Comparison of ENCODE assay signal across 17 cellular contexts in the genomic region with DNA sequence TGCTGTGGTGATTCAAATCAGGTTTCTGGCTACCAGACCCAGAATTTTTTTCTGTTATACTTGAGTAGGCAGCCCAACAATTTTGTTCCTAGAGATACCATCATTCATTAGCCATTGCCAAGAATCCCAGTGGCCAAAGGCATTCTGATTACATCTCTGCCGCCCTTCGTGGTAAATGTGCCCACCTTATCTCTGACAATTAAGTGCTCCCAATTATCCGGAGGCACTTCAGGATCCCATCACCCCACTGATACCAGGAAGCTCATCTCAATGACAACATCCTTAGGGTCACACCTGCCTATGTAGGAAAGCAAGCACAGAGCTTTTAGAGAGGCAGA. TPM values are rescaled to one million over a fixed set of nuclear protein-coding genes. Genes with fewer than 3 reads are reported as not detected.
DNase-seq lines count a peak whose midpoint lies in the region; ATAC-seq lines count a peak whose summit lies in the region.
"Had no signal": no experiment of that assay in that cellular context is flagged by ENCODE, and none has a peak within 500 bp of the region (broad histone marks: within the 10 kb centered on the region; RNA-seq: fewer than 3 reads in every experiment).

No MANE protein-coding gene starts in this region.

- peak overlapping the region; percentile 24 for H3K27ac Mint-ChIP-seq in activated CD8-positive, alpha-beta memory T cell treated with anti-CD3 and anti-CD28 coated beads, Interleukin-2, amount 10 ng/mL, durations not matched to agents 7 days and 5 days
- peak overlapping the region; percentile 36 for H3K27ac Mint-ChIP-seq in activated CD4-positive, alpha-beta memory T cell treated with anti-CD3 and anti-CD28 coated beads, Interleukin-2, amount 10 ng/mL, durations not matched to agents 7 days and 5 days

- peaks cover 20% of the 10 kb centered on the region for H3K4me1 Mint-ChIP-seq in activated CD8-positive, alpha-beta memory T cell treated with anti-CD3 and anti-CD28 coated beads, Interleukin-2, amount 10 ng/mL, durations not matched to agents 7 days and 5 days
- peaks cover 20% of the 10 kb centered on the region for H3K4me1 Mint-ChIP-seq in activated CD4-positive, alpha-beta memory T cell treated with anti-CD3 and anti-CD28 coated beads, Interleukin-2, amount 10 ng/mL, durations not matched to agents 7 days and 5 days

- CTCF ChIA-PET in activated CD8-positive, alpha-beta memory T cell treated with anti-CD3 and anti-CD28 coated beads, Interleukin-2, amount 10 ng/mL, durations not matched to agents 7 days and 5 days (lab: Charles Lee): interaction anchor here (0.8 to 3.0 kb wide), 5 partner anchors 16 to 174 kb away, joined by 3 to 41 read pairs (median 5); no protein-coding TSS in a partner anchor
- CTCF ChIA-PET in activated CD4-positive, alpha-beta memory T cell treated with anti-CD3 and anti-CD28 coated beads, Interleukin-2, amount 10 ng/mL, durations not matched to agents 7 days and 5 days (lab: Charles Lee): interaction anchor here (0.5 to 2.7 kb wide), 7 partner anchors 8 to 173 kb away, joined by 3 to 34 read pairs (median 18); no protein-coding TSS in a partner anchor

- H3K36me3 Mint-ChIP-seq in activated CD8-positive, alpha-beta memory T cell treated with anti-CD3 and anti-CD28 coated beads, Interleukin-2, amount 10 ng/mL, durations not matched to agents 7 days and 5 days: peaks cover 4% of the 10 kb centered on the region
- peaks cover 6% of the 10 kb centered on the region for H3K36me3 Mint-ChIP-seq in activated CD4-positive, alpha-beta memory T cell treated with anti-CD3 and anti-CD28 coated beads, Interleukin-2, amount 10 ng/mL, durations not matched to agents 7 days and 5 days (ENCODE audit: low read depth)

- DNase-seq in activated CD8-positive, alpha-beta memory T cell treated with anti-CD3 and anti-CD28 coated beads, Interleukin-2, amount 10 ng/mL, durations not matched to agents 7 days and 5 days: no peak
- DNase-seq in activated CD8-positive, alpha-beta memory T cell treated with anti-CD3 and anti-CD28 coated beads, Interleukin-2, amount 50 U/mL, for 4 hours: no peak
- DNase-seq in EH (ENCODE audit: low read depth) (peak; percentile 43), fibroblast of peridontal ligament (ENCODE audit: extremely low read depth) (peak; percentile 7), DMS 273 treated with DMSO at 0.1 percent for 48 hours (lab: John Stamatoyannopoulos, UW) (no peak), NCI-H146 treated with DMSO at 0.1 percent for 48 hours (lab: John Stamatoyannopoulos, UW; ENCODE audit: unreplicated experiment) (no peak)
- DNase-seq in activated CD4-positive, alpha-beta memory T cell treated with anti-CD3 and anti-CD28 coated beads, Interleukin-2, amount 10 ng/mL, durations not matched to agents 7 days and 5 days: no peak
- DNase-seq in activated CD4-positive, alpha-beta T cell treated with anti-CD3 and anti-CD28 coated beads, Interleukin-2, amount 50 U/mL, for 4 hours: no peak
- DNase-seq: activated CD4-positive, alpha-beta T cell treated with anti-CD3 and anti-CD28 coated beads for 1 hour; DMS153; H7; NCI-H1436; NCI-H82; spleen; T1000 had no signal

- no peak for ATAC-seq in activated CD8-positive, alpha-beta memory T cell treated with anti-CD3 and anti-CD28 coated beads, Interleukin-2, amount 10 ng/mL, durations not matched to agents 7 days and 5 days

- H3K27me3 Mint-ChIP-seq in activated CD8-positive, alpha-beta memory T cell treated with anti-CD3 and anti-CD28 coated beads, Interleukin-2, amount 10 ng/mL, durations not matched to agents 7 days and 5 days: no peaks in the 10 kb centered on the region
- H3K27me3 Mint-ChIP-seq in activated CD4-positive, alpha-beta memory T cell treated with anti-CD3 and anti-CD28 coated beads, Interleukin-2, amount 10 ng/mL, durations not matched to agents 7 days and 5 days: no peaks in the 10 kb centered on the region
- H3K27me3 Mint-ChIP-seq: CD4-positive, CD25-positive, alpha-beta regulatory T cell; central memory CD8-positive, alpha-beta T cell had no signal

- POLR2A ChIA-PET in activated CD4-positive, alpha-beta memory T cell treated with anti-CD3 and anti-CD28 coated beads, Interleukin-2, amount 10 ng/mL, durations not matched to agents 7 days and 5 days (lab: Charles Lee): no interaction called here

- no peaks in the 10 kb centered on the region for H3K9me3 Mint-ChIP-seq in activated CD8-positive, alpha-beta memory T cell treated with anti-CD3 and anti-CD28 coated beads, Interleukin-2, amount 10 ng/mL, durations not matched to agents 7 days and 5 days (ENCODE audit: low read depth)
- H3K9me3 Mint-ChIP-seq in activated CD4-positive, alpha-beta memory T cell treated with anti-CD3 and anti-CD28 coated beads, Interleukin-2, amount 10 ng/mL, durations not matched to agents 7 days and 5 days: no peaks in the 10 kb centered on the region
- H3K9me3 Mint-ChIP-seq: CD4-positive, CD25-positive, alpha-beta regulatory T cell; central memory CD8-positive, alpha-beta T cell had no signal

- no peak overlapping the region for H3K4me3 Mint-ChIP-seq in activated CD8-positive, alpha-beta memory T cell treated with anti-CD3 and anti-CD28 coated beads, Interleukin-2, amount 10 ng/mL, durations not matched to agents 7 days and 5 days
- no peak overlapping the region for H3K4me3 Mint-ChIP-seq in activated CD4-positive, alpha-beta memory T cell treated with anti-CD3 and anti-CD28 coated beads, Interleukin-2, amount 10 ng/mL, durations not matched to agents 7 days and 5 days
- H3K4me3 Mint-ChIP-seq: central memory CD8-positive, alpha-beta T cell had no signal

RNA-seq across cellular contexts. Expression of a gene that starts 43.2 kb away (rescaled TPM):
- total RNA-seq in activated CD8-positive, alpha-beta memory T cell treated with anti-CD3 and anti-CD28 coated beads, Interleukin-2, amount 10 ng/mL, durations not matched to agents 7 days and 5 days: 100 to 1,000 TPM; 803 to 912 TPM
- total RNA-seq in activated CD4-positive, alpha-beta memory T cell treated with anti-CD3 and anti-CD28 coated beads, Interleukin-2, amount 10 ng/mL, durations not matched to agents 7 days and 5 days: 100 to 1,000 TPM; 931 to 944 TPM

RNA-seq across cellular contexts. Expression of a gene that starts 53.2 kb away (rescaled TPM):
- 1 to 10 TPM; 1.5 to 1.7 TPM for total RNA-seq in activated CD8-positive, alpha-beta memory T cell treated with anti-CD3 and anti-CD28 coated beads, Interleukin-2, amount 10 ng/mL, durations not matched to agents 7 days and 5 days
- total RNA-seq in activated CD4-positive, alpha-beta memory T cell treated with anti-CD3 and anti-CD28 coated beads, Interleukin-2, amount 10 ng/mL, durations not matched to agents 7 days and 5 days: 1 to 10 TPM; 2.3 to 3.0 TPM

Comparison
In these comparisons a context has a peak if more than half of its experiments do, and no peak if none do; other contexts are left out.
1. DNase-seq: peak in EH (single experiment) and fibroblast of peridontal ligament (single experiment); none in activated CD8-positive, alpha-beta memory T cell treated with anti-CD3 and anti-CD28 coated beads, Interleukin-2, amount 10 ng/mL, durations not matched to agents 7 days and 5 days (single experiment), activated CD8-positive, alpha-beta memory T cell treated with anti-CD3 and anti-CD28 coated beads, Interleukin-2, amount 50 U/mL, for 4 hours (single experiment), activated CD4-positive, alpha-beta memory T cell treated with anti-CD3 and anti-CD28 coated beads, Interleukin-2, amount 10 ng/mL, durations not matched to agents 7 days and 5 days (single experiment), DMS 273 treated with DMSO at 0.1 percent for 48 hours (single experiment), NCI-H146 treated with DMSO at 0.1 percent for 48 hours (single experiment) and activated CD4-positive, alpha-beta T cell treated with anti-CD3 and anti-CD28 coated beads, Interleukin-2, amount 50 U/mL, for 4 hours (0 of 2).